Comparison of ENCODE assay signal across 8 cellular contexts in the genomic region with DNA sequence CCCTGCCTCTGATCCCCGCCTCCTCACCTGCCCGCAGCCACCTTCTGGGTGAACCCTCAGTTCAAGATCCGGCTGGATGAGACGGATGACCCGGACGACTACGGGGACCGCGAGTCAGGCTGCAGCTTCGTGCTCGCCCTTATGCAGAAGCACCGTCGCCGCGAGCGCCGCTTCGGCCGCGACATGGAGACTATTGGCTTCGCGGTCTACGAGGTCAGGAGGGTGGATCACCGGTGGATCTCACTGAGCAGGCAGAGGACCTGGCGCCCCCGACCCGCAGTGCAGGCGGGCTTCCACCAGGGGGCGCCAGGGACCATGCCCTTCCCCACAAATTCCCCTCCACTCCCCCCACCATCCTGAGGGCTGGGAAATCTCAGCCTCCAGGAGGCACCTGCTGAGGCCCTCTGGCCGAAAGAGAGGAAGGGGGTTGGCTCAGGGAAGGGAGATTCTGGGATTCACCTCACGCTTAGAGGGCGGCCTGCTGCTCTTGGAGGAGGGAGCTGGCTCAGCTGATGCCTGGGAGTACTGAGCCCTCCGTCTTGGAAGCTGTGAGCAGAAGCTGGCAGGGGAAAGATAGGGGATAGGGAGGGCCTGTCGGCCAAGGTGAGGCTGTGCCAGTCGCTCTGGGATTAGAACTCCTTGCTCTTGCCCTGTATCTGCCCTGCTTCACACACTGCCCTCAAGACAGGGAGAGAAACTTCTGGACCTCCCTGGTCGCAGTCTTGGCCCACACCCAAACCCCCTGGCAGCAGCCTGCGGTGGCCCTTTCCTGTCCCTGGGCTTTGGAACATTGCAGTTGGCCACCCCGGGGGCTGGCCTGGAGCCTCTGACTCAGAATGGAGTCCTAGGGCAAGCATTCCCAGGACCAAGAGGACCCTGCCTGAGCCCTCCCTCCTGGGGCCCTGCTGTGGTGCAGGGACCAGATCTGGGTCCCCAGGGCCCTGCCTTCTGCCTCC. TPM values are rescaled to one million over a fixed set of nuclear protein-coding genes. Genes with fewer than 3 reads are reported as not detected.
DNase-seq lines count a peak whose midpoint lies in the region; ATAC-seq, FAIRE-seq and TF ChIP-seq lines count a peak whose summit lies in the region.

No MANE protein-coding gene starts in this region.

- DNase-seq in CD14-positive monocyte (ENCODE audit: low spot score): peak; percentile 39
- DNase-seq in H54 (ENCODE audit: insufficient read length, low spot score): peak; percentile 57
- peak; percentile 46 to 57 (median 55) for DNase-seq in immature natural killer cell
- DNase-seq in stimulated activated CD4-positive, alpha-beta T cell treated with anti-CD3 and anti-CD28 coated beads, Interleukin-2, amount 100 ng/mL, for 48 hours: peak; percentile 53 to 57
- DNase-seq in DMS79 (lab: John Stamatoyannopoulos, UW): no peak

- ATAC-seq in SK-N-SH treated with all-trans-retinoic acid at 6 μM for 48 hours: peak; percentile 80
- ATAC-seq in stimulated activated memory B cell treated with anti-CD40 and anti-IgM and Interleukin-4, amounts not matched to agents 10 μg/mL and 1 μg/mL and 100 μg/mL, for 72 hours: no peak

- TF ChIP-seq POLR2A in H54 (IDR thresholded peaks at IDR 0.05; ENCODE audit: low read depth, low read length): no peak

- peaks cover 18% of the 10 kb centered on the region for H3K4me1 Mint-ChIP-seq in CD14-positive monocyte
- H3K4me1 Mint-ChIP-seq in brain: no peaks in the 10 kb centered on the region
- H3K4me1 Mint-ChIP-seq in immature natural killer cell: peaks cover 0 to 10% of the 10 kb centered on the region in 2 donors
- peaks cover 12% of the 10 kb centered on the region for H3K4me1 Mint-ChIP-seq in stimulated activated memory B cell treated with anti-CD40 and anti-IgM and Interleukin-4, amounts not matched to agents 10 μg/mL and 1 μg/mL and 100 μg/mL, for 72 hours

- intact Hi-C loops in CD14-positive monocyte (cut with micrococcal nuclease): loop anchor here (5.0 to 10.0 kb wide), 3 partner anchors 47 to 110 kb away; a partner anchor contains a TSS

- H3K27ac Mint-ChIP-seq in CD14-positive monocyte (peak overlapping the region in 4 of 7 donors; percentile 19 to 76 (median 60)), brain (no peak overlapping the region), immature natural killer cell (no peak overlapping the region)
- H3K27ac Mint-ChIP-seq in stimulated activated memory B cell treated with anti-CD40 and anti-IgM and Interleukin-4, amounts not matched to agents 10 μg/mL and 1 μg/mL and 100 μg/mL, for 72 hours: no peak overlapping the region

- H3K27me3 Mint-ChIP-seq in CD14-positive monocyte (ENCODE audit: low read depth in 3 of 3) (no peaks in the 10 kb centered on the region), brain (no peaks in the 10 kb centered on the region), immature natural killer cell (ENCODE audit: low read depth in 3 of 3) (peaks cover 0 to 1% (median 0%) of the 10 kb centered on the region in 3 donors)
- no peaks in the 10 kb centered on the region for H3K27me3 Mint-ChIP-seq in stimulated activated memory B cell treated with anti-CD40 and anti-IgM and Interleukin-4, amounts not matched to agents 10 μg/mL and 1 μg/mL and 100 μg/mL, for 72 hours

- H3K36me3 Mint-ChIP-seq in CD14-positive monocyte (peaks cover 59 to 93% of the 10 kb centered on the region in 2 donors), brain (peaks cover 24% of the 10 kb centered on the region), immature natural killer cell (peaks cover 0 to 32% (median 10%) of the 10 kb centered on the region in 3 donors)
- H3K36me3 Mint-ChIP-seq in stimulated activated memory B cell treated with anti-CD40 and anti-IgM and Interleukin-4, amounts not matched to agents 10 μg/mL and 1 μg/mL and 100 μg/mL, for 72 hours: peaks cover 55% of the 10 kb centered on the region

- TF ChIP-seq CTCF in CD14-positive monocyte (IDR thresholded peaks at IDR 0.05): peak; percentile 97
- peak; percentile 69 to 88 for TF ChIP-seq CTCF in brain (conservative IDR thresholded peaks at IDR 0.05)

- H3K9me3 Mint-ChIP-seq in CD14-positive monocyte (no peaks in the 10 kb centered on the region), brain (no peaks in the 10 kb centered on the region), immature natural killer cell (no peaks in the 10 kb centered on the region)
- H3K9me3 Mint-ChIP-seq in stimulated activated memory B cell treated with anti-CD40 and anti-IgM and Interleukin-4, amounts not matched to agents 10 μg/mL and 1 μg/mL and 100 μg/mL, for 72 hours: no peaks in the 10 kb centered on the region

- no peak overlapping the region for H3K4me3 Mint-ChIP-seq in CD14-positive monocyte
- no peak overlapping the region for H3K4me3 Mint-ChIP-seq in brain
- no peak overlapping the region for H3K4me3 Mint-ChIP-seq in immature natural killer cell
- H3K4me3 Mint-ChIP-seq in stimulated activated memory B cell treated with anti-CD40 and anti-IgM and Interleukin-4, amounts not matched to agents 10 μg/mL and 1 μg/mL and 100 μg/mL, for 72 hours: no peak overlapping the region

- no peak for FAIRE-seq in H54 (lab: Jason Lieb, UNC)

TF ChIP-seq in SK-N-SH treated with all-trans-retinoic acid at 6 μM for 48 hours, 23 proteins besides CTCF, POLR2A, EP300 and RAD21:
- peak; percentile 81 for TF ChIP-seq ZNF70 (CRISPR knock-in tag; IDR thresholded peaks at IDR 0.05)
- no peak for TF ChIP-seq ARNTL (CRISPR knock-in tag; IDR thresholded peaks at IDR 0.05; ENCODE audit: borderline replicate concordance, low read depth)
TF ChIP-seq in SK-N-SH treated with all-trans-retinoic acid at 6 μM for 48 hours: peak in this region for 1.

RNA-seq across cellular contexts. Expression of a gene that starts 23.2 kb away (rescaled TPM):
- 100 to 1,000 TPM; 129 to 140 TPM for polyA plus RNA-seq in CD14-positive monocyte
- polyA plus RNA-seq in brain (ENCODE audit: insufficient read depth, low read depth, low replicate concordance): 79.4 TPM
- polyA plus RNA-seq in immature natural killer cell: 100 to 1,000 TPM; 124 to 155 (median 148) TPM

RNA-seq across cellular contexts. Expression of a gene that starts 34.9 kb away (rescaled TPM):
- polyA plus RNA-seq in CD14-positive monocyte: under 1 TPM in 1 of 2 donors, not detected in 1; 0.64 TPM
- not detected for polyA plus RNA-seq in brain (ENCODE audit: insufficient read depth, low read depth, low replicate concordance)
- not detected for polyA plus RNA-seq in immature natural killer cell

RNA-seq across cellular contexts. Expression of a gene that starts 56.8 kb away (rescaled TPM):
- polyA plus RNA-seq in CD14-positive monocyte (1 to 10 TPM; 4.0 to 5.2 TPM), brain (ENCODE audit: insufficient read depth, low read depth, low replicate concordance) (26.4 TPM), immature natural killer cell (10 to 100 TPM; 10.1 to 11.8 (median 11.8) TPM)

Comparison
In these comparisons a context has a peak if more than half of its experiments do, and no peak if none do; other contexts are left out.
1. H3K27ac Mint-ChIP-seq: peak in CD14-positive monocyte (4 of 7); none in brain (0 of 5), immature natural killer cell (0 of 6) and stimulated activated memory B cell treated with anti-CD40 and anti-IgM and Interleukin-4, amounts not matched to agents 10 μg/mL and 1 μg/mL and 100 μg/mL, for 72 hours (single experiment).